8 cellular contexts compared by ENCODE assay signal in genomic region chr3:16265455-16265786, GRCh38. TPM values are rescaled to one million over a fixed set of nuclear protein-coding genes. Genes with fewer than 3 reads are reported as not detected.
DNase-seq lines count a peak whose midpoint lies in the region; ATAC-seq and TF ChIP-seq lines count a peak whose summit lies in the region.

No MANE protein-coding gene starts in this region.

- H3K27ac ChIP-seq in iPS DF 6.9 (ENCODE audit: low read length) (no peak overlapping the region), smooth muscle cell (ENCODE audit: low read depth) (peak overlapping the region; percentile 85)

- peak overlapping the region; percentile 70 for H2AFZ ChIP-seq in smooth muscle cell (ENCODE audit: low read depth)

- no peaks in the 10 kb centered on the region; the same call in 1 of the 2 replicates for H3K36me3 ChIP-seq in iPS DF 6.9 (ENCODE audit: control insufficient read depth, insufficient read depth, low read length)
- H3K36me3 ChIP-seq in smooth muscle cell (ENCODE audit: low read depth): peaks cover 4% of the 10 kb centered on the region

- TF ChIP-seq CTCF in HFF-Myc (IDR thresholded peaks at IDR 0.05; ENCODE audit: low read depth, low read length, missing control alignments) (no peak), smooth muscle cell (IDR thresholded peaks at IDR 0.05; ENCODE audit: borderline replicate concordance, insufficient read depth, poor library complexity, severe bottlenecking) (no peak)

- H3K27me3 ChIP-seq in iPS DF 6.9 (ENCODE audit: control insufficient read depth, insufficient read depth, low read length): no peaks in the 10 kb centered on the region
- no peaks in the 10 kb centered on the region for H3K27me3 ChIP-seq in smooth muscle cell (ENCODE audit: low read depth)

- no peaks in the 10 kb centered on the region for H3K27me3 Mint-ChIP-seq in activated T-helper 1 cell treated with anti-CD3 and anti-CD28 coated beads, Interleukin-12 subunit alpha, Interleukin-12 subunit beta, Interleukin-2, Interleukin-4 antibody, amounts not matched to agents 30 ng/mL and 10 ng/mL and 1 ng/mL, durations not matched to agents 14 hours and 24 hours and 36 hours (ENCODE audit: insufficient read depth)

- H3K4me2 ChIP-seq in smooth muscle cell: peak overlapping the region; percentile 95

- no peaks in the 10 kb centered on the region for H3K9me3 Mint-ChIP-seq in activated T-helper 1 cell treated with anti-CD3 and anti-CD28 coated beads, Interleukin-12 subunit alpha, Interleukin-12 subunit beta, Interleukin-2, Interleukin-4 antibody, amounts not matched to agents 30 ng/mL and 10 ng/mL and 1 ng/mL, durations not matched to agents 14 hours and 24 hours and 36 hours

- peaks cover 56% of the 10 kb centered on the region for H3K79me2 ChIP-seq in smooth muscle cell (ENCODE audit: low read depth)

- no peak for ATAC-seq in HG02588 (IDR thresholded peaks at IDR 0.05; ENCODE audit: unreplicated experiment)

- intact Hi-C loops in activated T-helper 1 cell treated with anti-CD3 and anti-CD28 coated beads, Interleukin-12 subunit alpha, Interleukin-12 subunit beta, Interleukin-2, Interleukin-4 antibody, amounts not matched to agents 30 ng/mL and 10 ng/mL and 1 ng/mL, durations not matched to agents 14 hours and 24 hours and 36 hours (cut with micrococcal nuclease): loop anchor here (1.0 to 10.0 kb wide), 15 partner anchors 21 to 1479 kb away; partner anchors contain the start of genes ANKRD28, BTD, CAPN7 and HACL1

- H4K20me1 ChIP-seq in smooth muscle cell (ENCODE audit: low read depth): peaks cover 7% of the 10 kb centered on the region

- no peaks in the 10 kb centered on the region for H3F3A ChIP-seq in smooth muscle cell (ENCODE audit: low read depth)

- H3K4me3 ChIP-seq in HFF-Myc (replicated peaks; ENCODE audit: low read depth, low read length): peak overlapping the region; percentile 89
- H3K4me3 ChIP-seq in iPS DF 6.9 (ENCODE audit: low read length): peak overlapping the region; percentile 93
- peak overlapping the region; percentile 71 for H3K4me3 ChIP-seq in smooth muscle cell

- peak overlapping the region; percentile 100 for H3K27ac Mint-ChIP-seq in activated T-helper 1 cell treated with anti-CD3 and anti-CD28 coated beads, Interleukin-12 subunit alpha, Interleukin-12 subunit beta, Interleukin-2, Interleukin-4 antibody, amounts not matched to agents 30 ng/mL and 10 ng/mL and 1 ng/mL, durations not matched to agents 14 hours and 24 hours and 36 hours

- H3K9me3 ChIP-seq in iPS DF 6.9 (ENCODE audit: control insufficient read depth, insufficient read depth, low read length) (no peaks in the 10 kb centered on the region), smooth muscle cell (replicated peaks; ENCODE audit: low read depth) (no peaks in the 10 kb centered on the region)

- no CpG with 5 or more reads among the region's 6 CpGs for WGBS in iPS DF 6.9 (ENCODE audit: insufficient coverage, insufficient read length)
- WGBS in smooth muscle cell (ENCODE audit: low lambda C conversion rate): 1% methylated on average over 6 of the region's 6 CpGs

- H3K4me3 Mint-ChIP-seq in activated T-helper 1 cell treated with anti-CD3 and anti-CD28 coated beads, Interleukin-12 subunit alpha, Interleukin-12 subunit beta, Interleukin-2, Interleukin-4 antibody, amounts not matched to agents 30 ng/mL and 10 ng/mL and 1 ng/mL, durations not matched to agents 14 hours and 24 hours and 36 hours: peak overlapping the region; percentile 97

- peaks cover 35% of the 10 kb centered on the region for H3K4me1 Mint-ChIP-seq in activated T-helper 1 cell treated with anti-CD3 and anti-CD28 coated beads, Interleukin-12 subunit alpha, Interleukin-12 subunit beta, Interleukin-2, Interleukin-4 antibody, amounts not matched to agents 30 ng/mL and 10 ng/mL and 1 ng/mL, durations not matched to agents 14 hours and 24 hours and 36 hours (ENCODE audit: low read depth)

- DNase-seq in HFF-Myc (ENCODE audit: extremely low read depth, low read depth) (no peak), iPS DF 6.9 (ENCODE audit: low read depth, low spot score) (no peak), smooth muscle cell (lab: John Stamatoyannopoulos, UW; ENCODE audit: unreplicated experiment) (no peak), NCI-H69 (lab: John Stamatoyannopoulos, UW) (no peak), DMS 273 treated with DMSO at 0.1 percent for 48 hours (lab: John Stamatoyannopoulos, UW) (no peak), NCI-H187 treated with DMSO at 0.1 percent for 48 hours (lab: John Stamatoyannopoulos, UW) (no peak)
- DNase-seq in activated T-helper 1 cell treated with anti-CD3 and anti-CD28 coated beads, Interleukin-12 subunit alpha, Interleukin-12 subunit beta, Interleukin-2, Interleukin-4 antibody, amounts not matched to agents 30 ng/mL and 10 ng/mL and 1 ng/mL, durations not matched to agents 14 hours and 24 hours and 36 hours (ENCODE audit: low spot score): no peak

- peak overlapping the region; percentile 96 for H3K9ac ChIP-seq in smooth muscle cell (ENCODE audit: low read depth)

- H3K4me1 ChIP-seq in iPS DF 6.9 (ENCODE audit: control insufficient read depth, insufficient read depth, low read length) (no peaks in the 10 kb centered on the region), smooth muscle cell (ENCODE audit: low read depth) (peaks cover 6% of the 10 kb centered on the region)

- H3K36me3 Mint-ChIP-seq in activated T-helper 1 cell treated with anti-CD3 and anti-CD28 coated beads, Interleukin-12 subunit alpha, Interleukin-12 subunit beta, Interleukin-2, Interleukin-4 antibody, amounts not matched to agents 30 ng/mL and 10 ng/mL and 1 ng/mL, durations not matched to agents 14 hours and 24 hours and 36 hours (ENCODE audit: low read depth): peaks cover 8% of the 10 kb centered on the region

RNA-seq across cellular contexts. Expression of gene OXNAD1, which starts 0.4 kb away (rescaled TPM):
- 29.5 and 31.1 TPM in 2 replicates for total RNA-seq in activated T-helper 1 cell treated with anti-CD3 and anti-CD28 coated beads, Interleukin-12 subunit alpha, Interleukin-12 subunit beta, Interleukin-2, Interleukin-4 antibody, amounts not matched to agents 30 ng/mL and 10 ng/mL and 1 ng/mL, durations not matched to agents 14 hours and 24 hours and 36 hours
- total RNA-seq in smooth muscle cell: 13.3 and 15.7 TPM in 2 replicates
- 9.2 and 12.4 TPM in 2 replicates for polyA plus RNA-seq in smooth muscle cell

RNA-seq across cellular contexts. Expression of gene DPH3, which starts 0.7 kb away (rescaled TPM):
- total RNA-seq in activated T-helper 1 cell treated with anti-CD3 and anti-CD28 coated beads, Interleukin-12 subunit alpha, Interleukin-12 subunit beta, Interleukin-2, Interleukin-4 antibody, amounts not matched to agents 30 ng/mL and 10 ng/mL and 1 ng/mL, durations not matched to agents 14 hours and 24 hours and 36 hours: 28.1 and 36.6 TPM in 2 replicates
- 42.9 and 44.7 TPM in 2 replicates for total RNA-seq in smooth muscle cell
- 69.5 and 78.8 TPM in 2 replicates for polyA plus RNA-seq in smooth muscle cell
